In the genomic region with DNA sequence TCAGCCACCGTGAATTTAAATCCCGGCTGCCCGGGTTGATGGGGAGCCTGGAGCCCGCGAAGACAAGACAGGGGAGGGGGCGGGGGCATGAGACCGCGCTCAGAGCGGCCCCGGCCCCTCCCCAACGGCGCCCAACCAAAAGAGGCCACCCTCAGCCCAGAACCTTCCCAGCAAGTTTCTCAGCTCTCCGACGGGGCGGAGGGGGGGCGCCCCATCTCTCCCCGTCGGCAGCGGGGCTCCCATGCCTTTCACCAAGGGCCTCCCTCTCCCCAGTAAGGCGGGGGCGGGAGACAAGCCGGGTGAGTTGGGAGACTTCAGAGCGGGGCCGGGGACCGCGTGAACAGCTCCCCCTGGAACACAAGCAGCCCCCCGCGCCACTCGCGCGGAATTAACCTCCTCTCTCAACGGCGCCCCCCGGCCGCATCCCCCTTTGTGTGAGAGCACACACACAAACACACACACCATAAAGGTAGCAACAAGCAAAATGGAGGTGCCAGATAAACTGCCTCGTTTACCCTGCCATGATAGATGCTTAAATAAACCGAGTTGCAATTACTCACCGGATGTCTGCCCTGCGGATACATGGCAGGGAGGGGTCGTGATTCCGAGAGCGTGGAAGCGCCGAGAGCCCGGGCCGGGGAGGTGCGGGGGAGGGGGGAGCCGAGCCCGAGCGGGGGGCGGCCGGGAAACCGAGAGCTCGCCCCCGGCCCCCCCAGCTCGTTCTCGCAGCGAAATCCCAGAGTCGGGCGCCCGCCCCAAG, we compare ENCODE assay signal across 8 cellular contexts. TPM values are rescaled to one million over a fixed set of nuclear protein-coding genes. Genes with fewer than 3 reads are reported as not detected.
DNase-seq lines count a peak whose midpoint lies in the region; ATAC-seq and TF ChIP-seq lines count a peak whose summit lies in the region.

No MANE protein-coding gene starts in this region.

- peaks cover 72% of the 10 kb centered on the region for H3K4me1 ChIP-seq in mononuclear cell (ENCODE audit: insufficient read depth, low read length)

- peaks cover 91% of the 10 kb centered on the region for H3K36me3 Mint-ChIP-seq in Calu3 (ENCODE audit: insufficient read depth, unreplicated experiment)
- H3K36me3 Mint-ChIP-seq in dendritic cell treated with granulocyte-macrophage colony-stimulating factor and Interleukin-4, amounts not matched to agents 40 ng/mL and 50 ng/mL, for 4 days (ENCODE audit: low read depth): peaks cover 63% of the 10 kb centered on the region
- peaks cover 4 to 10% of the 10 kb centered on the region in 2 donors for H3K36me3 Mint-ChIP-seq in stimulated activated naive B cell treated with anti-CD40 and anti-IgM and Interleukin-4, amounts not matched to agents 10 μg/mL and 1 μg/mL and 100 μg/mL, for 72 hours

- H3K4me3 Mint-ChIP-seq in Calu3 (ENCODE audit: low read depth, unreplicated experiment): peak overlapping the region; percentile 97
- peak overlapping the region; percentile 96 for H3K4me3 Mint-ChIP-seq in dendritic cell treated with granulocyte-macrophage colony-stimulating factor and Interleukin-4, amounts not matched to agents 40 ng/mL and 50 ng/mL, for 4 days
- peak overlapping the region; percentile 86 to 96 for H3K4me3 Mint-ChIP-seq in stimulated activated naive B cell treated with anti-CD40 and anti-IgM and Interleukin-4, amounts not matched to agents 10 μg/mL and 1 μg/mL and 100 μg/mL, for 72 hours

- no peaks in the 10 kb centered on the region for H3K27me3 Mint-ChIP-seq in Calu3 (ENCODE audit: unreplicated experiment)
- peaks cover 21% of the 10 kb centered on the region for H3K27me3 Mint-ChIP-seq in dendritic cell treated with granulocyte-macrophage colony-stimulating factor and Interleukin-4, amounts not matched to agents 40 ng/mL and 50 ng/mL, for 4 days
- H3K27me3 Mint-ChIP-seq in stimulated activated naive B cell treated with anti-CD40 and anti-IgM and Interleukin-4, amounts not matched to agents 10 μg/mL and 1 μg/mL and 100 μg/mL, for 72 hours: peaks cover 4 to 7% of the 10 kb centered on the region in 2 donors

- H3K9me3 ChIP-seq in mononuclear cell (ENCODE audit: low read depth, low read length): no peaks in the 10 kb centered on the region

- DNase-seq in Calu3: peak; percentile 64
- peak; percentile 36 for DNase-seq in Jurkat, Clone E6-1 (ENCODE audit: low read depth, low spot score)
- peak; percentile 26 for DNase-seq in activated CD4-positive, CD25-positive, alpha-beta regulatory T cell treated with anti-CD3 and anti-CD28 coated beads, Interleukin-2, amount 50 U/mL, for 16 hours (ENCODE audit: low read depth, low spot score)
- peak; percentile 19 for DNase-seq in stimulated activated naive B cell treated with anti-CD40 and anti-IgM and Interleukin-4, amounts not matched to agents 10 μg/mL and 1 μg/mL and 100 μg/mL, for 72 hours

- intact Hi-C loops in Calu3 (cut with micrococcal nuclease; ENCODE audit: unreplicated experiment): loop anchor here (5.0 to 10.0 kb wide), 5 partner anchors 372 to 619 kb away; no protein-coding TSS in a partner anchor
- intact Hi-C loops in dendritic cell treated with granulocyte-macrophage colony-stimulating factor and Interleukin-4, amounts not matched to agents 40 ng/mL and 50 ng/mL, for 4 days (cut with micrococcal nuclease): loop anchor here (5.0 to 10.0 kb wide), 5 partner anchors 166 to 522 kb away; no protein-coding TSS in a partner anchor

- H3K9me3 Mint-ChIP-seq in Calu3 (ENCODE audit: low read depth, unreplicated experiment): no peaks in the 10 kb centered on the region
- H3K9me3 Mint-ChIP-seq in dendritic cell treated with granulocyte-macrophage colony-stimulating factor and Interleukin-4, amounts not matched to agents 40 ng/mL and 50 ng/mL, for 4 days: no peaks in the 10 kb centered on the region
- H3K9me3 Mint-ChIP-seq in stimulated activated naive B cell treated with anti-CD40 and anti-IgM and Interleukin-4, amounts not matched to agents 10 μg/mL and 1 μg/mL and 100 μg/mL, for 72 hours: no peaks in the 10 kb centered on the region

- CTCF ChIA-PET in Calu3 (lab: Charles Lee): interaction anchor here (0.6 to 2.0 kb wide), 6 partner anchors 24 to 502 kb away, joined by 3 to 5 read pairs (median 3); no protein-coding TSS in a partner anchor

- no peak for ATAC-seq in stimulated activated naive B cell treated with anti-CD40 and anti-IgM and Interleukin-4, amounts not matched to agents 10 μg/mL and 1 μg/mL and 100 μg/mL, for 72 hours (replicated peaks)
- ATAC-seq in GM21367 (IDR thresholded peaks at IDR 0.05; ENCODE audit: unreplicated experiment) (no peak), GM21381 (IDR thresholded peaks at IDR 0.05; ENCODE audit: unreplicated experiment) (no peak)

- peak overlapping the region; percentile 82 for H3K4me3 ChIP-seq in Jurkat, Clone E6-1 (ENCODE audit: low read length)
- H3K4me3 ChIP-seq in mononuclear cell (ENCODE audit: low read length): peak overlapping the region; percentile 82

- H3K4me1 Mint-ChIP-seq in Calu3 (ENCODE audit: low read depth, unreplicated experiment): peaks cover 59% of the 10 kb centered on the region
- H3K4me1 Mint-ChIP-seq in dendritic cell treated with granulocyte-macrophage colony-stimulating factor and Interleukin-4, amounts not matched to agents 40 ng/mL and 50 ng/mL, for 4 days (ENCODE audit: low read depth): peaks cover 72% of the 10 kb centered on the region
- peaks cover 39 to 84% of the 10 kb centered on the region in 2 donors for H3K4me1 Mint-ChIP-seq in stimulated activated naive B cell treated with anti-CD40 and anti-IgM and Interleukin-4, amounts not matched to agents 10 μg/mL and 1 μg/mL and 100 μg/mL, for 72 hours

- no peak for TF ChIP-seq CTCF in Calu3 (IDR thresholded peaks at IDR 0.05; ENCODE audit: unreplicated experiment)

- peaks cover 4% of the 10 kb centered on the region for H3K27me3 ChIP-seq in mononuclear cell (ENCODE audit: insufficient read depth, low read length)

- H3K27ac Mint-ChIP-seq in Calu3 (ENCODE audit: unreplicated experiment): peak overlapping the region; percentile 76
- peak overlapping the region; percentile 98 for H3K27ac Mint-ChIP-seq in dendritic cell treated with granulocyte-macrophage colony-stimulating factor and Interleukin-4, amounts not matched to agents 40 ng/mL and 50 ng/mL, for 4 days
- peak overlapping the region; percentile 94 for H3K27ac Mint-ChIP-seq in stimulated activated naive B cell treated with anti-CD40 and anti-IgM and Interleukin-4, amounts not matched to agents 10 μg/mL and 1 μg/mL and 100 μg/mL, for 72 hours

- no TSS peak for BruUV-seq in Calu3 (replicated peaks; lab: Mats Ljungman, UMichigan)

RNA-seq across cellular contexts. Expression of gene TLE3, which starts 1.3 kb away (rescaled TPM):
- 53.5 and 54.8 TPM in 2 replicates for total RNA-seq in Calu3 (2022)
- polyA plus RNA-seq in Jurkat, Clone E6-1 (2012; ENCODE audit: insufficient read depth, insufficient read length): 69.4 TPM
- 196 TPM for total RNA-seq in mononuclear cell
